Comparison of ENCODE assay signal across 1 cellular context in the genomic region with DNA sequence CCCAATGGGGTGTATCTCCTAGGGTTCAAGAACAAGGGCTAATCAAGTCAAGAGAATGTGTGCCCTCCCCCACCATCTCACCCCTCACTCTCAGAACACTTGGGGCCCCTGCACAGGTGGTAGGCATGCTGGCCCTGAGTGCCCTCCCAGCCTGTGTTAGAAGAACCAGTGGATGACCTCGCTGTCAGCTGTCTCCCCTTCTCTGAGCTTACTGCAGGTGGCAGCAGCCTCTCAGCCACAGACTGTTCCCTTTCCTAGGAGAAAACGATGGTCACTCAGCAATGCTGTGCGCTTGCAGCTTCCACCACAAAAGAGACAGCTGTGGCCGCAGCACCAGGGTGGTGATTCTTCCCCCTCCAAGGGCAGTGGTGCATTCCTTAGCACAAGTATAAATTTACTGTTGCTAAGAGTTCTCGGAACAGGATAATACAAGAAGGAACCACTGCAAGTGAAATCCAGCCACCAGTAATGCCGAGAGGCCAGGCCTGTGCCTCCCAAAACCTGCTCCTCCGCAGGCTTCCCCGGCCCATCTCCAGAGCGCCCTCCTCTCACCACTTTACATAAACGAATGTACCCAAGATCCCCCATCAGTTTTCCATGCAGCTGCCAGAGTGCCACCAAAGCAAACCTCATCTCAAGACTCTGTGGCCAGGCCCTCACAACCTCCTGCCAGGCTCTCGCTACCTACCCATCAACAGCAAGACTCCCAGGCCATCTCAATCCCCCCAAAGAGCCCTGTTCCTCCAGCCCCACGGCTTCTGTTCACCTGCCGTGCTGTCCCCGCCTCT.
TF ChIP-seq lines count a peak whose summit lies in the region.

No MANE protein-coding gene starts in this region.

TF ChIP-seq in HepG2, 621 proteins besides CTCF, POLR2A, EP300 and RAD21 (continued from another document and continues in another):
- TF ChIP-seq, protein P1, sequence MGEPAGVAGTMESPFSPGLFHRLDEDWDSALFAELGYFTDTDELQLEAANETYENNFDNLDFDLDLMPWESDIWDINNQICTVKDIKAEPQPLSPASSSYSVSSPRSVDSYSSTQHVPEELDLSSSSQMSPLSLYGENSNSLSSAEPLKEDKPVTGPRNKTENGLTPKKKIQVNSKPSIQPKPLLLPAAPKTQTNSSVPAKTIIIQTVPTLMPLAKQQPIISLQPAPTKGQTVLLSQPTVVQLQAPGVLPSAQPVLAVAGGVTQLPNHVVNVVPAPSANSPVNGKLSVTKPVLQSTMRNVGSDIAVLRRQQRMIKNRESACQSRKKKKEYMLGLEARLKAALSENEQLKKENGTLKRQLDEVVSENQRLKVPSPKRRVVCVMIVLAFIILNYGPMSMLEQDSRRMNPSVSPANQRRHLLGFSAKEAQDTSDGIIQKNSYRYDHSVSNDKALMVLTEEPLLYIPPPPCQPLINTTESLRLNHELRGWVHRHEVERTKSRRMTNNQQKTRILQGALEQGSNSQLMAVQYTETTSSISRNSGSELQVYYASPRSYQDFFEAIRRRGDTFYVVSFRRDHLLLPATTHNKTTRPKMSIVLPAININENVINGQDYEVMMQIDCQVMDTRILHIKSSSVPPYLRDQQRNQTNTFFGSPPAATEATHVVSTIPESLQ (CRISPR knock-in tag; conservative IDR thresholded peaks at IDR 0.05): no peak
- TF ChIP-seq ZNF556 (CRISPR knock-in tag; IDR thresholded peaks at IDR 0.05; ENCODE audit: borderline replicate concordance) (no peak), GTF3A (CRISPR knock-in tag; conservative IDR thresholded peaks at IDR 0.05) (no peak), ZNF451 (CRISPR knock-in tag; IDR thresholded peaks at IDR 0.05) (0 out of 2 replicates have a peak, but pooled peaks have one; percentile 52), ZNF629 (CRISPR knock-in tag; conservative IDR thresholded peaks at IDR 0.05) (no peak), ZMYM4 (CRISPR knock-in tag; IDR thresholded peaks at IDR 0.05) (peak; percentile 25; the same call in 1 of the 2 replicates), SMARCC2 (IDR thresholded peaks at IDR 0.05) (no peak), ZSCAN21 (CRISPR knock-in tag; IDR thresholded peaks at IDR 0.05; ENCODE audit: borderline replicate concordance) (no peak), ZNF501 (CRISPR knock-in tag; IDR thresholded peaks at IDR 0.05) (no peak), MIXL1 (CRISPR knock-in tag; IDR thresholded peaks at IDR 0.05) (peak; percentile 56; the same call in 1 of the 2 replicates), MTA1 (CRISPR knock-in tag; IDR thresholded peaks at IDR 0.05; ENCODE audit: borderline replicate concordance) (no peak), HNRNPUL1 (IDR thresholded peaks at IDR 0.05; ENCODE audit: low read depth, low read length) (no peak), CAMTA2 (CRISPR knock-in tag; IDR thresholded peaks at IDR 0.05; ENCODE audit: borderline replicate concordance) (peak; percentile 63; the same call in 1 of the 2 replicates), SETDB1 (CRISPR knock-in tag; IDR thresholded peaks at IDR 0.05; ENCODE audit: borderline replicate concordance) (no peak), THAP11 (CRISPR knock-in tag; IDR thresholded peaks at IDR 0.05) (peak; percentile 63), ZNF256 (CRISPR knock-in tag; conservative IDR thresholded peaks at IDR 0.05) (no peak), ZNF775 (CRISPR knock-in tag; IDR thresholded peaks at IDR 0.05; ENCODE audit: borderline replicate concordance) (no peak), MEIS2 (CRISPR knock-in tag; IDR thresholded peaks at IDR 0.05) (no peak), ZNF326 (CRISPR knock-in tag; IDR thresholded peaks at IDR 0.05; ENCODE audit: borderline replicate concordance) (no peak), MYNN (CRISPR knock-in tag; IDR thresholded peaks at IDR 0.05; ENCODE audit: low read depth) (no peak), RELA (CRISPR knock-in tag; IDR thresholded peaks at IDR 0.05) (no peak), CHCHD3 (CRISPR knock-in tag; IDR thresholded peaks at IDR 0.05) (no peak), CCDC6 (CRISPR knock-in tag; IDR thresholded peaks at IDR 0.05) (no peak), MAF1 (CRISPR knock-in tag; IDR thresholded peaks at IDR 0.05; ENCODE audit: borderline replicate concordance) (no peak), KAT2B (IDR thresholded peaks at IDR 0.05; ENCODE audit: borderline replicate concordance, low read depth, low read length) (no peak), NFYB (CRISPR knock-in tag; IDR thresholded peaks at IDR 0.05) (no peak), ZFYVE20 (CRISPR knock-in tag; IDR thresholded peaks at IDR 0.05; ENCODE audit: borderline replicate concordance, low read depth) (no peak), CCAR2 (optimal IDR thresholded peaks at IDR 0.05; ENCODE audit: low read depth, low read length) (no peak)
- TF ChIP-seq, protein P2, sequence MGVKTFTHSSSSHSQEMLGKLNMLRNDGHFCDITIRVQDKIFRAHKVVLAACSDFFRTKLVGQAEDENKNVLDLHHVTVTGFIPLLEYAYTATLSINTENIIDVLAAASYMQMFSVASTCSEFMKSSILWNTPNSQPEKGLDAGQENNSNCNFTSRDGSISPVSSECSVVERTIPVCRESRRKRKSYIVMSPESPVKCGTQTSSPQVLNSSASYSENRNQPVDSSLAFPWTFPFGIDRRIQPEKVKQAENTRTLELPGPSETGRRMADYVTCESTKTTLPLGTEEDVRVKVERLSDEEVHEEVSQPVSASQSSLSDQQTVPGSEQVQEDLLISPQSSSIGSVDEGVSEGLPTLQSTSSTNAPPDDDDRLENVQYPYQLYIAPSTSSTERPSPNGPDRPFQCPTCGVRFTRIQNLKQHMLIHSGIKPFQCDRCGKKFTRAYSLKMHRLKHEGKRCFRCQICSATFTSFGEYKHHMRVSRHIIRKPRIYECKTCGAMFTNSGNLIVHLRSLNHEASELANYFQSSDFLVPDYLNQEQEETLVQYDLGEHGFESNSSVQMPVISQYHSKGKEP (CRISPR knock-in tag; IDR thresholded peaks at IDR 0.05): no peak
- TF ChIP-seq, protein P3, sequence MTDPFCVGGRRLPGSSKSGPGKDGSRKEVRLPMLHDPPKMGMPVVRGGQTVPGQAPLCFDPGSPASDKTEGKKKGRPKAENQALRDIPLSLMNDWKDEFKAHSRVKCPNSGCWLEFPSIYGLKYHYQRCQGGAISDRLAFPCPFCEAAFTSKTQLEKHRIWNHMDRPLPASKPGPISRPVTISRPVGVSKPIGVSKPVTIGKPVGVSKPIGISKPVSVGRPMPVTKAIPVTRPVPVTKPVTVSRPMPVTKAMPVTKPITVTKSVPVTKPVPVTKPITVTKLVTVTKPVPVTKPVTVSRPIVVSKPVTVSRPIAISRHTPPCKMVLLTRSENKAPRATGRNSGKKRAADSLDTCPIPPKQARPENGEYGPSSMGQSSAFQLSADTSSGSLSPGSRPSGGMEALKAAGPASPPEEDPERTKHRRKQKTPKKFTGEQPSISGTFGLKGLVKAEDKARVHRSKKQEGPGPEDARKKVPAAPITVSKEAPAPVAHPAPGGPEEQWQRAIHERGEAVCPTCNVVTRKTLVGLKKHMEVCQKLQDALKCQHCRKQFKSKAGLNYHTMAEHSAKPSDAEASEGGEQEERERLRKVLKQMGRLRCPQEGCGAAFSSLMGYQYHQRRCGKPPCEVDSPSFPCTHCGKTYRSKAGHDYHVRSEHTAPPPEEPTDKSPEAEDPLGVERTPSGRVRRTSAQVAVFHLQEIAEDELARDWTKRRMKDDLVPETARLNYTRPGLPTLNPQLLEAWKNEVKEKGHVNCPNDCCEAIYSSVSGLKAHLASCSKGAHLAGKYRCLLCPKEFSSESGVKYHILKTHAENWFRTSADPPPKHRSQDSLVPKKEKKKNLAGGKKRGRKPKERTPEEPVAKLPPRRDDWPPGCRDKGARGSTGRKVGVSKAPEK (CRISPR knock-in tag; IDR thresholded peaks at IDR 0.05; ENCODE audit: borderline replicate concordance): peak; percentile 55; the same call in 1 of the 2 replicates
- TF ChIP-seq, protein P4, sequence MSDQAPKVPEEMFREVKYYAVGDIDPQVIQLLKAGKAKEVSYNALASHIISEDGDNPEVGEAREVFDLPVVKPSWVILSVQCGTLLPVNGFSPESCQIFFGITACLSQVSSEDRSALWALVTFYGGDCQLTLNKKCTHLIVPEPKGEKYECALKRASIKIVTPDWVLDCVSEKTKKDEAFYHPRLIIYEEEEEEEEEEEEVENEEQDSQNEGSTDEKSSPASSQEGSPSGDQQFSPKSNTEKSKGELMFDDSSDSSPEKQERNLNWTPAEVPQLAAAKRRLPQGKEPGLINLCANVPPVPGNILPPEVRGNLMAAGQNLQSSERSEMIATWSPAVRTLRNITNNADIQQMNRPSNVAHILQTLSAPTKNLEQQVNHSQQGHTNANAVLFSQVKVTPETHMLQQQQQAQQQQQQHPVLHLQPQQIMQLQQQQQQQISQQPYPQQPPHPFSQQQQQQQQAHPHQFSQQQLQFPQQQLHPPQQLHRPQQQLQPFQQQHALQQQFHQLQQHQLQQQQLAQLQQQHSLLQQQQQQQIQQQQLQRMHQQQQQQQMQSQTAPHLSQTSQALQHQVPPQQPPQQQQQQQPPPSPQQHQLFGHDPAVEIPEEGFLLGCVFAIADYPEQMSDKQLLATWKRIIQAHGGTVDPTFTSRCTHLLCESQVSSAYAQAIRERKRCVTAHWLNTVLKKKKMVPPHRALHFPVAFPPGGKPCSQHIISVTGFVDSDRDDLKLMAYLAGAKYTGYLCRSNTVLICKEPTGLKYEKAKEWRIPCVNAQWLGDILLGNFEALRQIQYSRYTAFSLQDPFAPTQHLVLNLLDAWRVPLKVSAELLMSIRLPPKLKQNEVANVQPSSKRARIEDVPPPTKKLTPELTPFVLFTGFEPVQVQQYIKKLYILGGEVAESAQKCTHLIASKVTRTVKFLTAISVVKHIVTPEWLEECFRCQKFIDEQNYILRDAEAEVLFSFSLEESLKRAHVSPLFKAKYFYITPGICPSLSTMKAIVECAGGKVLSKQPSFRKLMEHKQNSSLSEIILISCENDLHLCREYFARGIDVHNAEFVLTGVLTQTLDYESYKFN (CRISPR knock-in tag; conservative IDR thresholded peaks at IDR 0.05): no peak
- TF ChIP-seq, protein P5, sequence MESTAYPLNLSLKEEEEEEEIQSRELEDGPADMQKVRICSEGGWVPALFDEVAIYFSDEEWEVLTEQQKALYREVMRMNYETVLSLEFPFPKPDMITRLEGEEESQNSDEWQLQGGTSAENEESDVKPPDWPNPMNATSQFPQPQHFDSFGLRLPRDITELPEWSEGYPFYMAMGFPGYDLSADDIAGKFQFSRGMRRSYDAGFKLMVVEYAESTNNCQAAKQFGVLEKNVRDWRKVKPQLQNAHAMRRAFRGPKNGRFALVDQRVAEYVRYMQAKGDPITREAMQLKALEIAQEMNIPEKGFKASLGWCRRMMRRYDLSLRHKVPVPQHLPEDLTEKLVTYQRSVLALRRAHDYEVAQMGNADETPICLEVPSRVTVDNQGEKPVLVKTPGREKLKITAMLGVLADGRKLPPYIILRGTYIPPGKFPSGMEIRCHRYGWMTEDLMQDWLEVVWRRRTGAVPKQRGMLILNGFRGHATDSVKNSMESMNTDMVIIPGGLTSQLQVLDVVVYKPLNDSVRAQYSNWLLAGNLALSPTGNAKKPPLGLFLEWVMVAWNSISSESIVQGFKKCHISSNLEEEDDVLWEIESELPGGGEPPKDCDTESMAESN (CRISPR knock-in tag; conservative IDR thresholded peaks at IDR 0.05): no peak
- TF ChIP-seq, protein P6, sequence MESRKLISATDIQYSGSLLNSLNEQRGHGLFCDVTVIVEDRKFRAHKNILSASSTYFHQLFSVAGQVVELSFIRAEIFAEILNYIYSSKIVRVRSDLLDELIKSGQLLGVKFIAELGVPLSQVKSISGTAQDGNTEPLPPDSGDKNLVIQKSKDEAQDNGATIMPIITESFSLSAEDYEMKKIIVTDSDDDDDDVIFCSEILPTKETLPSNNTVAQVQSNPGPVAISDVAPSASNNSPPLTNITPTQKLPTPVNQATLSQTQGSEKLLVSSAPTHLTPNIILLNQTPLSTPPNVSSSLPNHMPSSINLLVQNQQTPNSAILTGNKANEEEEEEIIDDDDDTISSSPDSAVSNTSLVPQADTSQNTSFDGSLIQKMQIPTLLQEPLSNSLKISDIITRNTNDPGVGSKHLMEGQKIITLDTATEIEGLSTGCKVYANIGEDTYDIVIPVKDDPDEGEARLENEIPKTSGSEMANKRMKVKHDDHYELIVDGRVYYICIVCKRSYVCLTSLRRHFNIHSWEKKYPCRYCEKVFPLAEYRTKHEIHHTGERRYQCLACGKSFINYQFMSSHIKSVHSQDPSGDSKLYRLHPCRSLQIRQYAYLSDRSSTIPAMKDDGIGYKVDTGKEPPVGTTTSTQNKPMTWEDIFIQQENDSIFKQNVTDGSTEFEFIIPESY (CRISPR knock-in tag; IDR thresholded peaks at IDR 0.05): peak; percentile 20; the same call in 1 of the 2 replicates
- TF ChIP-seq, protein P7, sequence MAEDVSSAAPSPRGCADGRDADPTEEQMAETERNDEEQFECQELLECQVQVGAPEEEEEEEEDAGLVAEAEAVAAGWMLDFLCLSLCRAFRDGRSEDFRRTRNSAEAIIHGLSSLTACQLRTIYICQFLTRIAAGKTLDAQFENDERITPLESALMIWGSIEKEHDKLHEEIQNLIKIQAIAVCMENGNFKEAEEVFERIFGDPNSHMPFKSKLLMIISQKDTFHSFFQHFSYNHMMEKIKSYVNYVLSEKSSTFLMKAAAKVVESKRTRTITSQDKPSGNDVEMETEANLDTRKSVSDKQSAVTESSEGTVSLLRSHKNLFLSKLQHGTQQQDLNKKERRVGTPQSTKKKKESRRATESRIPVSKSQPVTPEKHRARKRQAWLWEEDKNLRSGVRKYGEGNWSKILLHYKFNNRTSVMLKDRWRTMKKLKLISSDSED (CRISPR knock-in tag; IDR thresholded peaks at IDR 0.05): no peak
- TF ChIP-seq, protein P8, sequence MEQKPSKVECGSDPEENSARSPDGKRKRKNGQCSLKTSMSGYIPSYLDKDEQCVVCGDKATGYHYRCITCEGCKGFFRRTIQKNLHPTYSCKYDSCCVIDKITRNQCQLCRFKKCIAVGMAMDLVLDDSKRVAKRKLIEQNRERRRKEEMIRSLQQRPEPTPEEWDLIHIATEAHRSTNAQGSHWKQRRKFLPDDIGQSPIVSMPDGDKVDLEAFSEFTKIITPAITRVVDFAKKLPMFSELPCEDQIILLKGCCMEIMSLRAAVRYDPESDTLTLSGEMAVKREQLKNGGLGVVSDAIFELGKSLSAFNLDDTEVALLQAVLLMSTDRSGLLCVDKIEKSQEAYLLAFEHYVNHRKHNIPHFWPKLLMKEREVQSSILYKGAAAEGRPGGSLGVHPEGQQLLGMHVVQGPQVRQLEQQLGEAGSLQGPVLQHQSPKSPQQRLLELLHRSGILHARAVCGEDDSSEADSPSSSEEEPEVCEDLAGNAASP (CRISPR knock-in tag; IDR thresholded peaks at IDR 0.05; ENCODE audit: borderline replicate concordance): peak; percentile 49
- TF ChIP-seq, protein P9, sequence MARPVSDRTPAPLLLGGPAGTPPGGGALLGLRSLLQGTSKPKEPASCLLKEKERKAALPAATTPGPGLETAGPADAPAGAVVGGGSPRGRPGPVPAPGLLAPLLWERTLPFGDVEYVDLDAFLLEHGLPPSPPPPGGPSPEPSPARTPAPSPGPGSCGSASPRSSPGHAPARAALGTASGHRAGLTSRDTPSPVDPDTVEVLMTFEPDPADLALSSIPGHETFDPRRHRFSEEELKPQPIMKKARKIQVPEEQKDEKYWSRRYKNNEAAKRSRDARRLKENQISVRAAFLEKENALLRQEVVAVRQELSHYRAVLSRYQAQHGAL (CRISPR knock-in tag; IDR thresholded peaks at IDR 0.05; ENCODE audit: not compliant biosample characterization): no peak
- TF ChIP-seq, protein P10, sequence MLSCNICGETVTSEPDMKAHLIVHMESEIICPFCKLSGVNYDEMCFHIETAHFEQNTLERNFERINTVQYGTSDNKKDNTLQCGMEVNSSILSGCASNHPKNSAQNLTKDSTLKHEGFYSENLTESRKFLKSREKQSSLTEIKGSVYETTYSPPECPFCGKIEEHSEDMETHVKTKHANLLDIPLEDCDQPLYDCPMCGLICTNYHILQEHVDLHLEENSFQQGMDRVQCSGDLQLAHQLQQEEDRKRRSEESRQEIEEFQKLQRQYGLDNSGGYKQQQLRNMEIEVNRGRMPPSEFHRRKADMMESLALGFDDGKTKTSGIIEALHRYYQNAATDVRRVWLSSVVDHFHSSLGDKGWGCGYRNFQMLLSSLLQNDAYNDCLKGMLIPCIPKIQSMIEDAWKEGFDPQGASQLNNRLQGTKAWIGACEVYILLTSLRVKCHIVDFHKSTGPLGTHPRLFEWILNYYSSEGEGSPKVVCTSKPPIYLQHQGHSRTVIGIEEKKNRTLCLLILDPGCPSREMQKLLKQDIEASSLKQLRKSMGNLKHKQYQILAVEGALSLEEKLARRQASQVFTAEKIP (CRISPR knock-in tag; IDR thresholded peaks at IDR 0.05; ENCODE audit: borderline replicate concordance): no peak
